ENCODE assay signal across 26 cellular contexts in genomic region chr4:36321176-36321575, GRCh38. TPM values are rescaled to one million over a fixed set of nuclear protein-coding genes. Genes with fewer than 3 reads are reported as not detected.
A peak's percentile ranks its signal among the peaks of the same experiment; 100 is the strongest.
DNase-seq lines count a peak whose midpoint lies in the region; ATAC-seq, FAIRE-seq and TF ChIP-seq lines count a peak whose summit lies in the region.
"Had no signal": no experiment of that assay in that cellular context is flagged by ENCODE, and none has a peak within 500 bp of the region (broad histone marks: within the 10 kb centered on the region; RNA-seq: fewer than 3 reads in every experiment).

No MANE protein-coding gene starts in this region.

- no peaks in the 10 kb centered on the region for H3K36me3 Mint-ChIP-seq in T-helper 2 cell treated with Interferon-gamma antibody and Interleukin-4, amounts not matched to agents 5 μg/mL and 100 μg/mL, for 36 hours (ENCODE audit: low read depth)
- H3K36me3 Mint-ChIP-seq in osteocyte (ENCODE audit: unreplicated experiment) = no peaks in the 10 kb centered on the region
- H3K36me3 Mint-ChIP-seq: mesothelial cell of epicardium had no signal

- H3K4me3 Mint-ChIP-seq in T-helper 2 cell treated with Interferon-gamma antibody and Interleukin-4, amounts not matched to agents 5 μg/mL and 100 μg/mL, for 36 hours = no peak overlapping the region
- H3K4me3 Mint-ChIP-seq in osteocyte (ENCODE audit: unreplicated experiment) = no peak overlapping the region
- H3K4me3 Mint-ChIP-seq: GM23338, mesothelial cell of epicardium, nephron had no signal

- H2AFZ ChIP-seq in DND-41 (ENCODE audit: low read depth, low read length) (peak overlapping the region; percentile 8; the same call in 1 of the 2 replicates), GM12878 (ENCODE audit: control insufficient read depth, low read depth, low read length) (peak overlapping the region; percentile 49)
- H2AFZ ChIP-seq: GM23338, parathyroid adenoma had no signal

- H3K9ac ChIP-seq in DND-41 (ENCODE audit: low read depth, low read length) (no peak overlapping the region), GM12878 (ENCODE audit: control insufficient read depth, insufficient read depth, low read length) (no peak overlapping the region)
- H3K9ac ChIP-seq: parathyroid adenoma had no signal

- BruUV-seq in GM12878 (replicated peaks; lab: Mats Ljungman, UMichigan) = no TSS peak

- FAIRE-seq in GM12878 (lab: Jason Lieb, UNC) = no peak

- ATAC-seq in DND-41 (ENCODE audit: insufficient read depth, low read depth) (no peak), GM12878 (no peak), HG03135 (IDR thresholded peaks at IDR 0.05; ENCODE audit: unreplicated experiment) (no peak), left lung (no peak)
- ATAC-seq: GM23338, left lobe of liver, right cardiac atrium had no signal

- H3K36me3 ChIP-seq in DND-41 (ENCODE audit: insufficient read depth, low read length) (no peaks in the 10 kb centered on the region), GM12878 (ENCODE audit: control insufficient read depth in 2 of 2, insufficient read depth in 2 of 2, low read length in 1 of 2) (no peaks in the 10 kb centered on the region), left lung (no peaks in the 10 kb centered on the region)
- H3K36me3 ChIP-seq: heart right ventricle, upper lobe of right lung had no signal

- H3K4me1 ChIP-seq in DND-41 (ENCODE audit: insufficient read depth, low read length) (peaks cover 47% of the 10 kb centered on the region), GM12878 (ENCODE audit: control insufficient read depth, insufficient read depth, low read length) (peaks cover 57% of the 10 kb centered on the region), left lung (peaks cover 0 to 48% of the 10 kb centered on the region in 2 donors)
- H3K4me1 ChIP-seq: parathyroid adenoma had no signal

- SMC1A ChIA-PET in GM12878 (lab: Charles Lee; ENCODE audit: uncharacterized antibody, unreplicated experiment) = interaction anchor here (0.6 to 6.3 kb wide), 6 partner anchors 10 to 76 kb away, joined by 3 to 60 read pairs (median 7); no protein-coding TSS in a partner anchor

- H3K4me1 Mint-ChIP-seq in T-helper 2 cell treated with Interferon-gamma antibody and Interleukin-4, amounts not matched to agents 5 μg/mL and 100 μg/mL, for 36 hours (ENCODE audit: low read depth) = peaks cover 71% of the 10 kb centered on the region
- H3K4me1 Mint-ChIP-seq in osteocyte (ENCODE audit: unreplicated experiment) = peaks cover 19% of the 10 kb centered on the region
- H3K4me1 Mint-ChIP-seq: GM23338, nephron had no signal

- WGBS in GM12878 (ENCODE audit: insufficient coverage, insufficient replicate concordance, low lambda C conversion rate, missing lambda C conversion rate) = 72% methylated on average over 4 of the region's 4 CpGs

- H3K9me3 Mint-ChIP-seq in T-helper 2 cell treated with Interferon-gamma antibody and Interleukin-4, amounts not matched to agents 5 μg/mL and 100 μg/mL, for 36 hours = no peaks in the 10 kb centered on the region
- H3K9me3 Mint-ChIP-seq in osteocyte (ENCODE audit: unreplicated experiment) = no peaks in the 10 kb centered on the region
- H3K9me3 Mint-ChIP-seq: GM23338, mesothelial cell of epicardium, nephron had no signal

- POLR2A ChIA-PET in GM12878 (lab: Charles Lee) = interaction anchor here (1.9 kb wide), 1 partner anchor 11 kb away, joined by 6 read pairs; no protein-coding TSS in a partner anchor

- H4K20me1 ChIP-seq in DND-41 (ENCODE audit: insufficient read depth, low read length) = no peaks in the 10 kb centered on the region
- no peaks in the 10 kb centered on the region for H4K20me1 ChIP-seq in GM12878 (ENCODE audit: control insufficient read depth, insufficient read depth)

- H3K27me3 Mint-ChIP-seq in T-helper 2 cell treated with Interferon-gamma antibody and Interleukin-4, amounts not matched to agents 5 μg/mL and 100 μg/mL, for 36 hours (ENCODE audit: low read depth) = no peaks in the 10 kb centered on the region
- H3K27me3 Mint-ChIP-seq in osteocyte (ENCODE audit: unreplicated experiment) = no peaks in the 10 kb centered on the region

- no peak for DNase-seq in T-helper 2 cell treated with Interferon-gamma antibody and Interleukin-4, amounts not matched to agents 5 μg/mL and 100 μg/mL, for 36 hours (ENCODE audit: low spot score)
- DNase-seq in T-helper 2 cell (no peak), DND-41 (no peak), UCSD-AML1 (lab: John Stamatoyannopoulos, UW; ENCODE audit: unreplicated experiment) (peak; percentile 5), GM12878 (ENCODE audit: low read depth, low spot score) (no peak), left lung (no peak), osteocyte (ENCODE audit: extremely low spot score, unreplicated experiment) (no peak)
- DNase-seq: activated gamma-delta T cell treated with Interleukin-2 at 50 U/mL for 16 hours; AML-193; heart right ventricle; Kasumi-1; NCI-H1105 treated with DMSO at 0.1 percent for 48 hours; NCI-H524; right cardiac atrium; RPMI8226; stimulated activated CD4-positive, alpha-beta T cell treated with anti-CD3 and anti-CD28 coated beads, Interleukin-4, amount 100 ng/mL, for 4 hours; upper lobe of right lung had no signal

- intact Hi-C loops in GM12878 (cut with micrococcal nuclease; ENCODE audit: unreplicated experiment) (loop anchor here (2.0 to 5.0 kb wide), 3 partner anchors 34 to 114 kb away; no protein-coding TSS in a partner anchor), left lung (cut with DNase I) (no loop called here)

- TF ChIP-seq EP300 in GM12878 (IDR thresholded peaks at IDR 0.05; ENCODE audit: borderline replicate concordance in 1 of 2, control insufficient read depth in 1 of 2, low read depth in 2 of 2, low read length in 2 of 2) = no peak

- H3K4me2 ChIP-seq in DND-41 (ENCODE audit: insufficient read depth, low read length) (no peak overlapping the region), GM12878 (ENCODE audit: control insufficient read depth, insufficient read depth) (peak overlapping the region; percentile 89)
- H3K4me2 ChIP-seq: GM23338 had no signal

- TF ChIP-seq CTCF in DND-41 (IDR thresholded peaks at IDR 0.05; ENCODE audit: borderline replicate concordance, extremely low read depth, low read length, poor library complexity, severe bottlenecking) = no peak
- TF ChIP-seq CTCF in GM12878 (IDR thresholded peaks at IDR 0.05 in 2 of 3, conservative IDR thresholded peaks at IDR 0.05 in 1 of 3; ENCODE audit: control insufficient read depth in 2 of 3, extremely low read depth in 1 of 3, insufficient read depth in 1 of 3, low read depth in 3 of 3, low read length in 3 of 3) = no peak
- no peak for TF ChIP-seq CTCF in left lung (IDR thresholded peaks at IDR 0.05)
- no peak for TF ChIP-seq CTCF in osteocyte (IDR thresholded peaks at IDR 0.05)

- RAD21 ChIA-PET in GM12878 (lab: Charles Lee; ENCODE audit: unreplicated experiment) = interaction anchor here (1.0 to 3.8 kb wide), 4 partner anchors 11 to 78 kb away, joined by 3 to 21 read pairs (median 8); partner anchors contain the start of gene ARAP2

- TF ChIP-seq POLR2A in GM12878 (IDR thresholded peaks at IDR 0.05; ENCODE audit: low read depth, low read length) = no peak

- H3K79me2 ChIP-seq in DND-41 (ENCODE audit: insufficient read depth, low read length) (no peaks in the 10 kb centered on the region), GM12878 (ENCODE audit: control insufficient read depth, insufficient read depth, low read length) (no peaks in the 10 kb centered on the region)
- H3K79me2 ChIP-seq: parathyroid adenoma had no signal

- TF ChIP-seq RAD21 in GM12878 (IDR thresholded peaks at IDR 0.05; ENCODE audit: insufficient read depth, low read depth, low read length) = no peak

- H3K27ac Mint-ChIP-seq in T-helper 2 cell treated with Interferon-gamma antibody and Interleukin-4, amounts not matched to agents 5 μg/mL and 100 μg/mL, for 36 hours = peak overlapping the region; percentile 6
- H3K27ac Mint-ChIP-seq in osteocyte (ENCODE audit: unreplicated experiment) = no peak overlapping the region
- H3K27ac Mint-ChIP-seq: GM23338, mesothelial cell of epicardium, nephron had no signal

- H3K9me3 ChIP-seq in DND-41 (ENCODE audit: insufficient read depth, low read length, severe bottlenecking) (no peaks in the 10 kb centered on the region), GM12878 (replicated peaks; ENCODE audit: control insufficient read depth, insufficient read depth, low read length) (no peaks in the 10 kb centered on the region), left lung (no peaks in the 10 kb centered on the region)
- H3K9me3 ChIP-seq: heart right ventricle, upper lobe of right lung had no signal

- H3K27ac ChIP-seq in DND-41 (ENCODE audit: low read length) (no peak overlapping the region), GM12878 (ENCODE audit: control insufficient read depth, insufficient read depth) (peak overlapping the region; percentile 79), left lung (no peak overlapping the region)
- H3K27ac ChIP-seq: epithelial cell of prostate, parathyroid adenoma, upper lobe of right lung had no signal

- in situ Hi-C loops in GM12878 (cut with MboI) = loop anchor here (5.0 kb wide), 1 partner anchor 79 kb away; the partner anchor contains the start of gene ARAP2

- H3K4me3 ChIP-seq in DND-41 (ENCODE audit: low read depth in 1 of 2, low read length in 2 of 2) = no peak overlapping the region
- no peak overlapping the region for H3K4me3 ChIP-seq in GM12878
- H3K4me3 ChIP-seq in left lung = no peak overlapping the region
- H3K4me3 ChIP-seq: GM23338, heart right ventricle, upper lobe of right lung had no signal

- CTCF ChIA-PET in GM12878 (lab: Yijun Ruan, JAX) = interaction anchor here (1.1 to 1.8 kb wide), 4 partner anchors 10 to 78 kb away, joined by 3 to 5 read pairs (median 4); no protein-coding TSS in a partner anchor

- H3K27me3 ChIP-seq in DND-41 (ENCODE audit: insufficient read depth, low read length, poor library complexity) = no peaks in the 10 kb centered on the region
- H3K27me3 ChIP-seq in GM12878 (replicated peaks in 1 of 2; ENCODE audit: control insufficient read depth in 2 of 2, insufficient read depth in 2 of 2, low read length in 1 of 2) = no peaks in the 10 kb centered on the region
- H3K27me3 ChIP-seq in left lung = no peaks in the 10 kb centered on the region
- H3K27me3 ChIP-seq: heart right ventricle, upper lobe of right lung had no signal

RNA-seq across cellular contexts. Expression of gene DTHD1, which starts 39.8 kb away (rescaled TPM):
- total RNA-seq in GM12878 (2013; cell fraction: nucleolus; rRNA removed) = 0.24 and 0.31 TPM in 2 replicates
- total RNA-seq in GM12878 (2014; rRNA removed) (1.3 TPM in 2 replicates), GM12878 (2014; rRNA removed; fragmentation: Illumina TruSeq; extraction: Trizol) (1.7 and 1.8 TPM in 2 replicates), GM12878 (2021) (2.0 and 2.1 TPM in 2 replicates), left lung (1 to 10 TPM in 1 of 2 donors, under 1 TPM in 1; 0.38 to 5.8 TPM), osteocyte (not detected in 2 replicates)
- 0.28 TPM for polyA plus RNA-seq in GM12878 (2011; ENCODE audit: low read depth)
- polyA plus RNA-seq in GM12878 (2011; rRNA removed) (0.05 and 0.19 TPM in 2 replicates), GM12878 (2014; fragmentation: Illumina TruSeq; extraction: Trizol) (2.8 and 4.6 TPM in 2 replicates), GM12878 (2014; fragmentation: Nextera tagmentation; extraction: Ambion mirVana) (1 to 10 TPM; 1.2 to 1.5 TPM), GM12878 (2014; rRNA removed) (1.1 and 2.2 TPM in 2 replicates), GM12878 (2016; fragmentation: Nextera tagmentation; extraction: Ambion mirVana) (1 to 10 TPM; 1.1 to 1.3 TPM)
- polyA plus RNA-seq in GM12878 (2011; cell fraction: cytosol; rRNA removed) = 0.03 TPM in 2 replicates
- 0.06 and 0.10 TPM in 2 replicates for polyA plus RNA-seq in GM12878 (2011; cell fraction: nucleus; rRNA removed)
- polyA plus RNA-seq in GM12878 (2012) = 0.38 and 0.98 TPM in 2 replicates
- polyA minus RNA-seq in GM12878 (2011; rRNA and poly(A)+ RNA removed) = not detected in 2 replicates
- not detected in 2 replicates for polyA minus RNA-seq in GM12878 (2011; cell fraction: cytosol; rRNA and poly(A)+ RNA removed)
- 0.19 TPM in 1 of 2 replicates, not detected in the other for polyA minus RNA-seq in GM12878 (2011; cell fraction: nucleus; rRNA and poly(A)+ RNA removed)
- total RNA-seq: A172, fibroblast of villous mesenchyme, GM23338, mesothelial cell of epicardium had no signal
- polyA plus RNA-seq: GM23338, heart right ventricle had no signal
